In genomic region chr6:170152111-170152926, GRCh38 we compare ENCODE assay signal across 8 cellular contexts.
DNase-seq lines count a peak whose midpoint lies in the region; ATAC-seq and TF ChIP-seq lines count a peak whose summit lies in the region.

No MANE protein-coding gene starts in this region.

- no peak overlapping the region for H2BK5ac ChIP-seq in H9 (ENCODE audit: insufficient read length, low read length)

- H3K4me3 Mint-ChIP-seq in H9: no peak overlapping the region
- no peak overlapping the region for H3K4me3 Mint-ChIP-seq in activated CD4-positive, alpha-beta memory T cell treated with anti-CD3 and anti-CD28 coated beads, Interleukin-2, amount 10 ng/mL, durations not matched to agents 7 days and 5 days
- H3K4me3 Mint-ChIP-seq in activated CD4-positive, alpha-beta T cell treated with anti-CD3 and anti-CD28 coated beads, Interleukin-2, amount 10 ng/mL, durations not matched to agents 7 days and 5 days: no peak overlapping the region

- no peak overlapping the region for H2BK20ac ChIP-seq in H9 (ENCODE audit: low read depth, low read length, poor library complexity, severe bottlenecking)

- no peak overlapping the region for H2BK12ac ChIP-seq in H9 (ENCODE audit: insufficient read length, low read depth, low read length)

- H2BK120ac ChIP-seq in H9 (ENCODE audit: low read depth, low read length, poor library complexity, severe bottlenecking): no peak overlapping the region

- no peak overlapping the region for H3K4ac ChIP-seq in H9 (ENCODE audit: low read depth, low read length)

- H3K4me2 ChIP-seq in H9 (ENCODE audit: insufficient read depth, insufficient read length, low read length): no peak overlapping the region

- intact Hi-C loops in sciatic nerve (cut with DNase I): no loop called here

- H3K27me3 Mint-ChIP-seq in H9 (ENCODE audit: low read depth): peaks cover 17% of the 10 kb centered on the region
- peaks cover 18% of the 10 kb centered on the region for H3K27me3 Mint-ChIP-seq in activated CD4-positive, alpha-beta memory T cell treated with anti-CD3 and anti-CD28 coated beads, Interleukin-2, amount 10 ng/mL, durations not matched to agents 7 days and 5 days
- H3K27me3 Mint-ChIP-seq in activated CD4-positive, alpha-beta T cell treated with anti-CD3 and anti-CD28 coated beads, Interleukin-2, amount 10 ng/mL, durations not matched to agents 7 days and 5 days: peaks cover 8% of the 10 kb centered on the region

- POLR2A ChIA-PET in activated CD4-positive, alpha-beta memory T cell treated with anti-CD3 and anti-CD28 coated beads, Interleukin-2, amount 10 ng/mL, durations not matched to agents 7 days and 5 days (lab: Charles Lee): no interaction called here
- POLR2A ChIA-PET in activated CD4-positive, alpha-beta T cell treated with anti-CD3 and anti-CD28 coated beads, Interleukin-2, amount 10 ng/mL, durations not matched to agents 7 days and 5 days (lab: Charles Lee): no interaction called here

- no peak overlapping the region for H2AK5ac ChIP-seq in H9 (ENCODE audit: insufficient read length, low read length)

- H3K27me3 ChIP-seq in H9 (ENCODE audit: insufficient read depth, low read length) (no peaks in the 10 kb centered on the region), H7 (ENCODE audit: control insufficient read depth, insufficient read depth, low read length) (no peaks in the 10 kb centered on the region)

- H2BK15ac ChIP-seq in H9 (ENCODE audit: low read depth, low read length): no peak overlapping the region

- no peak overlapping the region for H3K4me3 ChIP-seq in H7 (ENCODE audit: insufficient read depth, low read depth, low read length)

- DNase-seq in H9 (peak; percentile 70), hippocampal formation (lab: John Stamatoyannopoulos, UW) (peak; percentile 40 to 66), sciatic nerve (ENCODE audit: low spot score) (no peak), H7 (no peak)
- no peak for DNase-seq in activated CD4-positive, alpha-beta memory T cell treated with anti-CD3 and anti-CD28 coated beads, Interleukin-2, amount 10 ng/mL, durations not matched to agents 7 days and 5 days
- DNase-seq in activated CD4-positive, alpha-beta T cell treated with anti-CD3 and anti-CD28 coated beads, Interleukin-2, amount 10 ng/mL, durations not matched to agents 7 days and 5 days: no peak

- no peaks in the 10 kb centered on the region for H3K9me3 ChIP-seq in H9 (ENCODE audit: control insufficient read depth, low read depth, low read length)

- H3K23me2 ChIP-seq in H9 (ENCODE audit: insufficient read length, low read depth, low read length, poor library complexity, severe bottlenecking): no peaks in the 10 kb centered on the region

- no peak overlapping the region for H4K91ac ChIP-seq in H9 (ENCODE audit: insufficient read length, low read depth, low read length)

- peaks cover 32 to 45% of the 10 kb centered on the region in 2 experiments for H3K4me1 Mint-ChIP-seq in H9
- H3K4me1 Mint-ChIP-seq in activated CD4-positive, alpha-beta memory T cell treated with anti-CD3 and anti-CD28 coated beads, Interleukin-2, amount 10 ng/mL, durations not matched to agents 7 days and 5 days: peaks cover 18% of the 10 kb centered on the region
- peaks cover 29% of the 10 kb centered on the region for H3K4me1 Mint-ChIP-seq in activated CD4-positive, alpha-beta T cell treated with anti-CD3 and anti-CD28 coated beads, Interleukin-2, amount 10 ng/mL, durations not matched to agents 7 days and 5 days

- WGBS in H9 (ENCODE audit: extremely low coverage, insufficient read length, low lambda C conversion rate): no CpG with 5 or more reads among the region's 36 CpGs

- no peak overlapping the region for H3K56ac ChIP-seq in H9 (ENCODE audit: insufficient read length, low read depth, low read length)

- H3K23ac ChIP-seq in H9 (ENCODE audit: insufficient read length, low read depth, low read length): no peak overlapping the region

- no peak overlapping the region for H3T11ph ChIP-seq in H9 (ENCODE audit: low read length)

- H2AFZ ChIP-seq in H9 (ENCODE audit: low read length): no peak overlapping the region

- no peaks in the 10 kb centered on the region for H3K79me1 ChIP-seq in H9 (ENCODE audit: insufficient read depth, low read depth, low read length, poor library complexity, severe bottlenecking)

- H3K36me3 ChIP-seq in H7 (replicated peaks; ENCODE audit: control insufficient read depth, insufficient read depth, low read length): no peaks in the 10 kb centered on the region

- H3K14ac ChIP-seq in H9 (ENCODE audit: insufficient read depth, low read length): peak overlapping the region; percentile 44; the same call in 1 of the 2 replicates

- H3K9me3 Mint-ChIP-seq in H9: no peaks in the 10 kb centered on the region
- H3K9me3 Mint-ChIP-seq in activated CD4-positive, alpha-beta memory T cell treated with anti-CD3 and anti-CD28 coated beads, Interleukin-2, amount 10 ng/mL, durations not matched to agents 7 days and 5 days: no peaks in the 10 kb centered on the region
- no peaks in the 10 kb centered on the region for H3K9me3 Mint-ChIP-seq in activated CD4-positive, alpha-beta T cell treated with anti-CD3 and anti-CD28 coated beads, Interleukin-2, amount 10 ng/mL, durations not matched to agents 7 days and 5 days

- H3K18ac ChIP-seq in H9 (ENCODE audit: insufficient read length, low read depth, low read length): peak overlapping the region; percentile 37

- H3K27ac ChIP-seq in H9 (ENCODE audit: insufficient read length, low read depth, low read length): no peak overlapping the region
- H3K27ac ChIP-seq in angular gyrus (ENCODE audit: low read depth, low read length): peak overlapping the region; percentile 44

- no peaks in the 10 kb centered on the region; the same call in 1 of the 2 replicates for H3K4me1 ChIP-seq in H9 (ENCODE audit: insufficient read depth, low read length)

- H3K9ac ChIP-seq in H9 (ENCODE audit: extremely low read depth, insufficient read length, low read length): no peak overlapping the region

- H3K79me2 ChIP-seq in H9 (ENCODE audit: insufficient read depth, low read length): no peaks in the 10 kb centered on the region

- H3K36me3 Mint-ChIP-seq in H9 (ENCODE audit: insufficient read depth in 1 of 3, low read depth in 3 of 3): no peaks in the 10 kb centered on the region; a peak in 1 of 7 replicates
- no peaks in the 10 kb centered on the region for H3K36me3 Mint-ChIP-seq in activated CD4-positive, alpha-beta memory T cell treated with anti-CD3 and anti-CD28 coated beads, Interleukin-2, amount 10 ng/mL, durations not matched to agents 7 days and 5 days (ENCODE audit: low read depth)
- H3K36me3 Mint-ChIP-seq in activated CD4-positive, alpha-beta T cell treated with anti-CD3 and anti-CD28 coated beads, Interleukin-2, amount 10 ng/mL, durations not matched to agents 7 days and 5 days (ENCODE audit: low read depth): no peaks in the 10 kb centered on the region

- H4K20me1 ChIP-seq in H9 (ENCODE audit: control insufficient read depth, insufficient read depth, insufficient read length): no peaks in the 10 kb centered on the region

- ATAC-seq in sciatic nerve: peak; percentile 88
- ATAC-seq in GM19324 (IDR thresholded peaks at IDR 0.05; ENCODE audit: low FRiP score, unreplicated experiment): no peak

- no peak for TF ChIP-seq CTCF in H9 (conservative IDR thresholded peaks at IDR 0.05)

- no peak overlapping the region for H4K5ac ChIP-seq in H9 (ENCODE audit: insufficient read length, low read depth, low read length)

- H3K27ac Mint-ChIP-seq in H9: peak overlapping the region in 2 of 3 experiments; percentile 12 to 61; a peak in 1 of 7 replicates
- no peak overlapping the region for H3K27ac Mint-ChIP-seq in activated CD4-positive, alpha-beta memory T cell treated with anti-CD3 and anti-CD28 coated beads, Interleukin-2, amount 10 ng/mL, durations not matched to agents 7 days and 5 days
- no peak overlapping the region for H3K27ac Mint-ChIP-seq in activated CD4-positive, alpha-beta T cell treated with anti-CD3 and anti-CD28 coated beads, Interleukin-2, amount 10 ng/mL, durations not matched to agents 7 days and 5 days

- CTCF ChIA-PET in activated CD4-positive, alpha-beta memory T cell treated with anti-CD3 and anti-CD28 coated beads, Interleukin-2, amount 10 ng/mL, durations not matched to agents 7 days and 5 days (lab: Charles Lee): no interaction called here
- CTCF ChIA-PET in activated CD4-positive, alpha-beta T cell treated with anti-CD3 and anti-CD28 coated beads, Interleukin-2, amount 10 ng/mL, durations not matched to agents 7 days and 5 days (lab: Charles Lee): interaction anchor here (0.6 to 0.9 kb wide), 2 partner anchors 49 to 489 kb away, joined by 3 read pairs; no protein-coding TSS in a partner anchor

- H4K8ac ChIP-seq in H9 (replicated peaks; ENCODE audit: insufficient read length, low read depth, low read length): no peak overlapping the region

Comparison
In these comparisons a context has a peak if more than half of its experiments do, and no peak if none do; other contexts are left out.
1. DNase-seq: peak in H9 (single experiment) and hippocampal formation (2 of 2); none in sciatic nerve (single experiment), H7 (single experiment), activated CD4-positive, alpha-beta memory T cell treated with anti-CD3 and anti-CD28 coated beads, Interleukin-2, amount 10 ng/mL, durations not matched to agents 7 days and 5 days (single experiment) and activated CD4-positive, alpha-beta T cell treated with anti-CD3 and anti-CD28 coated beads, Interleukin-2, amount 10 ng/mL, durations not matched to agents 7 days and 5 days (single experiment).
2. H3K27ac Mint-ChIP-seq: peak in H9 (2 of 3); none in activated CD4-positive, alpha-beta memory T cell treated with anti-CD3 and anti-CD28 coated beads, Interleukin-2, amount 10 ng/mL, durations not matched to agents 7 days and 5 days (single experiment) and activated CD4-positive, alpha-beta T cell treated with anti-CD3 and anti-CD28 coated beads, Interleukin-2, amount 10 ng/mL, durations not matched to agents 7 days and 5 days (single experiment).